ENCODE assay signal across 18 cellular contexts in the genomic region with DNA sequence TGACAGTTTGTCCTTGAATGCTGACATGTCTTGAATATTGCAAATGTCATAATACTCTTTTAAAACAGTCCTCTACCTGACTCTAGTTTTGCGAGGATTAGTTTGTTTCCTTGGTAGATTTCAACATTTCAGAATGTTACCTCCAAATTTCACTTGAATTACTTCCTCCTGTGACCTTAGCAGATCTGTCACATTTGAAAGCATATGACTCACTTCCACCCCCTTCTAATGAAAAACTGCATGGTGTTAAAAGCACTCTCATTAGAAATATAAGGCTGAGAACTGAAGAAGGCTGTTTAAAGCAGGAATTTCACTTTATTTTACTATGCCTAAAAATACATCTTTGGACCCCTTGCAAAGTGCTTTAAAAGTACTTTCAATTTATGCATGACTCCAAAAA.
DNase-seq lines count a peak whose midpoint lies in the region; FAIRE-seq and TF ChIP-seq lines count a peak whose summit lies in the region.
"Had no signal": no experiment of that assay in that cellular context is flagged by ENCODE, and none has a peak within 500 bp of the region (broad histone marks: within the 10 kb centered on the region; RNA-seq: fewer than 3 reads in every experiment).

No MANE protein-coding gene starts in this region.

- H3K79me2 ChIP-seq in keratinocyte (ENCODE audit: control insufficient read depth, insufficient read depth, low read length): no peaks in the 10 kb centered on the region
- H3K79me2 ChIP-seq: parathyroid adenoma had no signal

- H3K36me3 ChIP-seq in keratinocyte (ENCODE audit: control insufficient read depth in 2 of 2, extremely low read depth in 1 of 2, insufficient read depth in 2 of 2, low read length in 2 of 2) (no peaks in the 10 kb centered on the region), ascending aorta (no peaks in the 10 kb centered on the region)

- no peaks in the 10 kb centered on the region for H3K4me1 ChIP-seq in keratinocyte (ENCODE audit: control insufficient read depth, extremely low read depth, insufficient read depth, low read length)
- peaks cover 0 to 4% of the 10 kb centered on the region in 2 donors for H3K4me1 ChIP-seq in ascending aorta
- H3K4me1 ChIP-seq: parathyroid adenoma had no signal

- H3K27me3 Mint-ChIP-seq in progenitor cell of endocrine pancreas: no peaks in the 10 kb centered on the region

- H3K4me2 ChIP-seq in keratinocyte (ENCODE audit: control insufficient read depth, extremely low read depth, insufficient read depth, low read depth, low read length): no peak overlapping the region

- H3K4me3 Mint-ChIP-seq in progenitor cell of endocrine pancreas (ENCODE audit: low read depth): no peak overlapping the region
- H3K4me3 Mint-ChIP-seq: naive thymus-derived CD4-positive, alpha-beta T cell had no signal

- no peaks in the 10 kb centered on the region for H4K20me1 ChIP-seq in keratinocyte (ENCODE audit: control insufficient read depth, extremely low read depth, insufficient read depth, low read length)

- FAIRE-seq in keratinocyte (lab: Jason Lieb, UNC): peak; percentile 26

- H3K9me3 Mint-ChIP-seq in progenitor cell of endocrine pancreas (ENCODE audit: low read depth): peaks cover 3% of the 10 kb centered on the region
- H3K9me3 Mint-ChIP-seq: naive thymus-derived CD4-positive, alpha-beta T cell had no signal

- H3K27me3 ChIP-seq in keratinocyte (ENCODE audit: control insufficient read depth, extremely low read depth, insufficient read depth, low read length) (no peaks in the 10 kb centered on the region), ascending aorta (no peaks in the 10 kb centered on the region)

- intact Hi-C loops in cardiac septum (cut with DNase I) (no loop called here), ascending aorta (cut with DNase I) (no loop called here)

- H3K9me3 ChIP-seq in keratinocyte (ENCODE audit: control insufficient read depth, low read depth, low read length) (no peaks in the 10 kb centered on the region), ascending aorta (no peaks in the 10 kb centered on the region)

- TF ChIP-seq CTCF in keratinocyte (optimal IDR thresholded peaks at IDR 0.05 in 1 of 3, IDR thresholded peaks at IDR 0.05 in 1 of 3, conservative IDR thresholded peaks at IDR 0.05 in 1 of 3; ENCODE audit: extremely low read depth in 1 of 3, insufficient read depth in 2 of 3, low read length in 3 of 3) (no peak), progenitor cell of endocrine pancreas (IDR thresholded peaks at IDR 0.05; ENCODE audit: unreplicated experiment) (no peak), ascending aorta (IDR thresholded peaks at IDR 0.05) (no peak)

- H3K4me3 ChIP-seq in keratinocyte (ENCODE audit: control insufficient read depth in 2 of 3, extremely low read depth in 1 of 3, insufficient read depth in 2 of 3, low read depth in 1 of 3, low read length in 3 of 3): no peak overlapping the region
- no peak overlapping the region for H3K4me3 ChIP-seq in ascending aorta
- H3K4me3 ChIP-seq: skin epidermis had no signal

- peak; percentile 13 for DNase-seq in Caki2 (ENCODE audit: low read depth)
- peak; percentile 3 for DNase-seq in KBM-7
- peak; percentile 35 for DNase-seq in SKM-1 (lab: John Stamatoyannopoulos, UW; ENCODE audit: unreplicated experiment)
- no peak for DNase-seq in keratinocyte (ENCODE audit: low read depth, low spot score)
- no peak for DNase-seq in progenitor cell of endocrine pancreas (ENCODE audit: low spot score, unreplicated experiment)
- DNase-seq in cardiac septum (ENCODE audit: low spot score): no peak
- no peak for DNase-seq in activated gamma-delta T cell treated with Interleukin-2 at 50 U/mL for 16 hours
- DNase-seq in ascending aorta (ENCODE audit: low spot score in 2 of 2): no peak
- DNase-seq: activated CD4-positive, alpha-beta T cell treated with anti-CD3 and anti-CD28 coated beads for 1 hour; activated naive CD4-positive, alpha-beta T cell treated with Interleukin-2 at 50 U/mL for 16 hours; cortex of kidney; DMS 273 treated with DMSO at 0.1 percent for 48 hours; naive thymus-derived CD4-positive, alpha-beta T cell; SHP77; stimulated activated CD4-positive, alpha-beta T cell treated with anti-CD3 and anti-CD28 coated beads, Interleukin-4, amount 100 ng/mL, for 4 hours; stimulated activated CD8-positive, alpha-beta memory T cell treated with anti-CD3 and anti-CD28 coated beads, Interleukin-4, amount 100 ng/mL, for 48 hours had no signal

- peaks cover 13% of the 10 kb centered on the region for H3K4me1 Mint-ChIP-seq in progenitor cell of endocrine pancreas (ENCODE audit: low read depth)
- H3K4me1 Mint-ChIP-seq: naive thymus-derived CD4-positive, alpha-beta T cell had no signal

- in situ Hi-C loops in Caki2 (cut with HindIII; ENCODE audit: low pct_unique_long_range_greater_than_20kb, low sequenced_read_pairs) (no loop called here), KBM-7 (cut with MboI; ENCODE audit: low pct_unique_long_range_greater_than_20kb, low sequenced_read_pairs) (no loop called here)

- dilution Hi-C loops in keratinocyte (cut with MboI; ENCODE audit: extremely low pct_ligation_motif_present, low sequenced_read_pairs): no loop called here

- H3K27ac Mint-ChIP-seq in progenitor cell of endocrine pancreas: no peak overlapping the region
- H3K27ac Mint-ChIP-seq: naive thymus-derived CD4-positive, alpha-beta T cell had no signal

- H3K9me1 ChIP-seq in keratinocyte (ENCODE audit: control insufficient read depth, extremely low read depth, insufficient read depth, low read length): no peaks in the 10 kb centered on the region

- H3K27ac ChIP-seq in keratinocyte (ENCODE audit: control insufficient read depth, insufficient read depth, low read length) (no peak overlapping the region), ascending aorta (no peak overlapping the region)
- H3K27ac ChIP-seq: parathyroid adenoma, skin epidermis had no signal

- peaks cover 2% of the 10 kb centered on the region for H3K36me3 Mint-ChIP-seq in progenitor cell of endocrine pancreas (ENCODE audit: insufficient read depth)
- H3K36me3 Mint-ChIP-seq: naive thymus-derived CD4-positive, alpha-beta T cell had no signal

- no peak overlapping the region for H3K9ac ChIP-seq in keratinocyte (ENCODE audit: control insufficient read depth, extremely low read depth, insufficient read depth, low read length)
- H3K9ac ChIP-seq: parathyroid adenoma had no signal

- no peak overlapping the region for H2AFZ ChIP-seq in keratinocyte (ENCODE audit: control insufficient read depth, low read length)
- H2AFZ ChIP-seq: parathyroid adenoma had no signal

Comparison
In these comparisons a context has a peak if more than half of its experiments do, and no peak if none do; other contexts are left out.
1. DNase-seq: peak in Caki2 (single experiment), KBM-7 (single experiment) and SKM-1 (single experiment); none in keratinocyte (single experiment), progenitor cell of endocrine pancreas (single experiment), cardiac septum (single experiment), activated gamma-delta T cell treated with Interleukin-2 at 50 U/mL for 16 hours (single experiment) and ascending aorta (0 of 2).